Comparison of ENCODE assay signal across 1 cellular context in genomic region chr17:77365584-77366186, GRCh38.
TF ChIP-seq lines count a peak whose summit lies in the region.

No MANE protein-coding gene starts in this region.

TF ChIP-seq in H1, 55 proteins besides CTCF, POLR2A, EP300 and RAD21 (continued from another document):
- no peak for TF ChIP-seq CREB1 (IDR thresholded peaks at IDR 0.05)
- TF ChIP-seq HDAC2 (IDR thresholded peaks at IDR 0.05; ENCODE audit: borderline replicate concordance in 1 of 2, low read depth in 2 of 2, low read length in 2 of 2) = no peak
- TF ChIP-seq, protein P1, sequence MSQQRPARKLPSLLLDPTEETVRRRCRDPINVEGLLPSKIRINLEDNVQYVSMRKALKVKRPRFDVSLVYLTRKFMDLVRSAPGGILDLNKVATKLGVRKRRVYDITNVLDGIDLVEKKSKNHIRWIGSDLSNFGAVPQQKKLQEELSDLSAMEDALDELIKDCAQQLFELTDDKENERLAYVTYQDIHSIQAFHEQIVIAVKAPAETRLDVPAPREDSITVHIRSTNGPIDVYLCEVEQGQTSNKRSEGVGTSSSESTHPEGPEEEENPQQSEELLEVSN (IDR thresholded peaks at IDR 0.05) = no peak
- no peak for TF ChIP-seq ASH2L (IDR thresholded peaks at IDR 0.05; ENCODE audit: low read length)
- TF ChIP-seq JUN (IDR thresholded peaks at IDR 0.05; ENCODE audit: low read depth, low read length) = no peak
- no peak for TF ChIP-seq ATF2 (IDR thresholded peaks at IDR 0.05; ENCODE audit: low read length)
- no peak for TF ChIP-seq CTBP2 (IDR thresholded peaks at IDR 0.05; ENCODE audit: borderline replicate concordance, insufficient read depth, insufficient read length, low read length)
- TF ChIP-seq BACH1 (IDR thresholded peaks at IDR 0.05; ENCODE audit: low read length) = no peak
